Comparison of ENCODE assay signal across 8 cellular contexts in genomic region chr3:49411968-49412631, GRCh38. TPM values are rescaled to one million over a fixed set of nuclear protein-coding genes. Genes with fewer than 3 reads are reported as not detected.
A peak's percentile ranks its signal among the peaks of the same experiment; 100 is the strongest.
DNase-seq lines count a peak whose midpoint lies in the region; ATAC-seq and TF ChIP-seq lines count a peak whose summit lies in the region.

RHOA (minus strand) TSS chr3:49411976; CDS start chr3:49375589, 36,387 bp downstream.
TCTA (plus strand) TSS chr3:49412423; CDS start chr3:49412427, 4 bp downstream.

- DNase-seq in NCI-H1436 (lab: John Stamatoyannopoulos, UW) (peak; percentile 96), T follicular helper cell (ENCODE audit: low read depth) (peak; percentile 98), adipocyte (ENCODE audit: low read depth) (peak; percentile 100), cardiac muscle cell (ENCODE audit: low read depth in 1 of 2, low spot score in 1 of 2) (peak; percentile 100), tibial nerve (ENCODE audit: low spot score in 2 of 2) (peak; percentile 98 to 99)

- ATAC-seq in HG02798 (IDR thresholded peaks at IDR 0.05; ENCODE audit: poor library complexity, unreplicated experiment), result peak; percentile 87

- peak; percentile 95 to 98 for TF ChIP-seq EP300 in tibial nerve (IDR thresholded peaks at IDR 0.05)

- peak within 1 kb of the TSS; percentile 81 for H3K4me2 ChIP-seq in parathyroid adenoma (ENCODE audit: low read length)

- 0% methylated on average over 14 to 46 of the region's 62 CpGs for WGBS in tibial nerve, 2 donors

- TF ChIP-seq CTCF in GM12875 (IDR thresholded peaks at IDR 0.05; ENCODE audit: borderline replicate concordance, insufficient read depth, low read depth, low read length) (no peak), cardiac muscle cell (IDR thresholded peaks at IDR 0.05; ENCODE audit: low read depth, low read length) (no peak), parathyroid adenoma (IDR thresholded peaks at IDR 0.05) (no peak), tibial nerve (IDR thresholded peaks at IDR 0.05) (peak in 2 of 5 experiments; percentile 14 to 36)

- peak within 1 kb of the TSS; percentile 95 for H3K27ac ChIP-seq in cardiac muscle cell
- H3K27ac ChIP-seq in parathyroid adenoma, result peak within 1 kb of the TSS; percentile 87
- peak within 1 kb of the TSS; percentile 96 to 99 (median 97) for H3K27ac ChIP-seq in tibial nerve

- H3K27me3 ChIP-seq in adipocyte (replicated peaks; ENCODE audit: control insufficient read depth, insufficient read depth, low read length) (no peaks in the 10 kb centered on the region), cardiac muscle cell (no peaks in the 10 kb centered on the region), parathyroid adenoma (ENCODE audit: control insufficient read depth, insufficient read depth, low read length) (no peaks in the 10 kb centered on the region), tibial nerve (no peaks in the 10 kb centered on the region)

- H3K79me2 ChIP-seq in parathyroid adenoma, result peaks cover 44% of the 10 kb centered on the region

- peaks cover 25% of the 10 kb centered on the region for H3K36me3 ChIP-seq in adipocyte (ENCODE audit: control insufficient read depth, insufficient read depth, low read length, severe bottlenecking)
- H3K36me3 ChIP-seq in cardiac muscle cell, result no peaks in the 10 kb centered on the region
- no peaks in the 10 kb centered on the region for H3K36me3 ChIP-seq in parathyroid adenoma (ENCODE audit: control insufficient read depth, insufficient read depth, low read length)
- peaks cover 0 to 26% (median 0%) of the 10 kb centered on the region in 3 donors for H3K36me3 ChIP-seq in tibial nerve

- H3K4me1 ChIP-seq in adipocyte (ENCODE audit: control insufficient read depth, insufficient read depth, low read length) (peaks cover 43% of the 10 kb centered on the region), cardiac muscle cell (ENCODE audit: low read depth) (peaks cover 17% of the 10 kb centered on the region), parathyroid adenoma (peaks cover 23% of the 10 kb centered on the region), tibial nerve (peaks cover 3 to 79% (median 32%) of the 10 kb centered on the region in 4 donors)

- H3K9ac ChIP-seq in adipocyte (ENCODE audit: low read length) (peak within 1 kb of the TSS; percentile 98), parathyroid adenoma (peak within 1 kb of the TSS; percentile 47)

- peak within 1 kb of the TSS; percentile 86 for H2AFZ ChIP-seq in parathyroid adenoma

- H3K9me3 ChIP-seq in adipocyte (ENCODE audit: control insufficient read depth, low read length) (no peaks in the 10 kb centered on the region), cardiac muscle cell (ENCODE audit: low read depth) (no peaks in the 10 kb centered on the region), parathyroid adenoma (ENCODE audit: control insufficient read depth, low read length) (no peaks in the 10 kb centered on the region), tibial nerve (no peaks in the 10 kb centered on the region)

- H3K4me3 ChIP-seq in GM12875 (ENCODE audit: low read depth, low read length) (peak within 1 kb of the TSS; percentile 86), adipocyte (ENCODE audit: low read length) (peak within 1 kb of the TSS; percentile 96), cardiac muscle cell (peak within 1 kb of the TSS; percentile 81), parathyroid adenoma (ENCODE audit: low read depth, low read length) (peak within 1 kb of the TSS; percentile 86), tibial nerve (peak within 1 kb of the TSS; percentile 76 to 97 (median 88))

- TF ChIP-seq POLR2A in tibial nerve (IDR thresholded peaks at IDR 0.05), result peak; percentile 80 to 81

RNA-seq across cellular contexts. Expression of gene RHOA, which starts in this region (rescaled TPM):
- total RNA-seq in cardiac muscle cell, result 461 and 522 TPM in 2 replicates
- 356 and 359 TPM in 2 replicates for polyA plus RNA-seq in cardiac muscle cell
- 100 to 1,000 TPM; 532 to 825 (median 698) TPM for total RNA-seq in tibial nerve

RNA-seq across cellular contexts. Expression of gene TCTA, which starts in this region (rescaled TPM):
- total RNA-seq in cardiac muscle cell, result 12.1 and 26.7 TPM in 2 replicates
- polyA plus RNA-seq in cardiac muscle cell, result 16.8 and 30.6 TPM in 2 replicates
- total RNA-seq in tibial nerve, result 10 to 100 TPM; 24.6 to 52.9 (median 30.1) TPM

Comparison
In these comparisons a context has a peak if more than half of its experiments do, and no peak if none do; other contexts are left out.
1. Peak in every context shown above with its lines: DNase-seq, ATAC-seq, H3K4me3 ChIP-seq and H3K27ac ChIP-seq.